ENCODE assay signal across 8 cellular contexts in the genomic region with DNA sequence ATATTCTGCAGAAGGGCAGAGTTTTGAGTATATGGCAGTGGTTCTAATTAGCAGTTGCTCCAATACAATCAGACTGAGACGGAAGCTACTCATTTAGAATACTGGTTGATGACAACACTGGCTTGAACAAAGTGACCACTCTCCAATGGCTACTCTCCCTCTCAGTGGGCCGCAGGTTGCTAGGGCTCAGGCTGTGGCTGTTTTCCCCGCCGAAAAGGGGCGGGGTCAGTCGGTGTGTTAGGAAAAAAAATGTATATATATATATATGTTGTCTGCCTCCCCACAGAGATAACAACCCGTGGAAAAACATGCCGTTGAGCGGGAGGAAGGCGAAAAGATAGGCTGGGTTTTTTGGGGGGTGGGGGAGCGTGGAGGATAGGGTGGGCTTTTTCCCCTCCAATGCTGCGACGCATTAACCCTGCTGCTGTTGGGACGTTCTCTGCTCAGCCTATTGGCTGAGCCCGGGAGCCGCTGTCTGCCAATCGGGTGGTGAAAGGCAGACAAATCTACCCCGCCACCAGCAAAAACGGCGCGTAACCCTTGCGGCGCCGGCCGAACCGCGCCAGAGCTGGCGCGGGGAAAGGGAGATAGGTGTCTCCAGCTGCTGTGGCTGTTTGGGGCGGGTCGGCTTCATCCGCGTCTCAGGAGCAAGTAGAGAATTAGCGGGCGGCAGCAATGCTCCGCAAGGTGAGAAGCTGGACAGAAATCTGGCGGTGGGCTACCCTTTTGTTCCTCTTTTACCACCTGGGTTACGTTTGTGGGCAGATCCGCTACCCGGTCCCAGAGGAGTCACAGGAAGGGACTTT. TPM values are rescaled to one million over a fixed set of nuclear protein-coding genes. Genes with fewer than 3 reads are reported as not detected.
DNase-seq lines count a peak whose midpoint lies in the region; ATAC-seq and TF ChIP-seq lines count a peak whose summit lies in the region.

TSS of gene PCDHGC4 (plus strand) at position 532 of the 806 bp plus-strand sequence. CDS start at position 676, 144 bp downstream.

- H3K27ac Mint-ChIP-seq in activated CD8-positive, alpha-beta T cell treated with anti-CD3 and anti-CD28 coated beads for 36 hours = no peak within 1 kb of the TSS
- H3K27ac Mint-ChIP-seq in activated CD8-positive, alpha-beta T cell treated with anti-CD3 and anti-CD28 coated beads, Interleukin-2, amount 10 ng/mL, durations not matched to agents 7 days and 5 days = no peak within 1 kb of the TSS
- H3K27ac Mint-ChIP-seq in activated naive CD8-positive, alpha-beta T cell treated with anti-CD3 and anti-CD28 coated beads for 36 hours = no peak within 1 kb of the TSS

- H3K4me3 ChIP-seq in iPS-11a (ENCODE audit: low read depth, low read length) (peak within 1 kb of the TSS; percentile 44), skeletal muscle satellite cell (ENCODE audit: low read length) (peak within 1 kb of the TSS; percentile 49)

- H3K36me3 ChIP-seq in skeletal muscle satellite cell (ENCODE audit: insufficient read depth, low read length) = peaks cover 17% of the 10 kb centered on the region

- POLR2A ChIA-PET in activated CD8-positive, alpha-beta T cell treated with anti-CD3 and anti-CD28 coated beads for 36 hours (lab: Charles Lee) = no interaction called here
- POLR2A ChIA-PET in activated CD8-positive, alpha-beta T cell treated with anti-CD3 and anti-CD28 coated beads, Interleukin-2, amount 10 ng/mL, durations not matched to agents 7 days and 5 days (lab: Charles Lee) = interaction anchor here (1.5 kb wide), 1 partner anchor 8 kb away, joined by 3 read pairs; no protein-coding TSS in a partner anchor

- DNase-seq in activated CD8-positive, alpha-beta T cell treated with anti-CD3 and anti-CD28 coated beads for 36 hours = no peak
- DNase-seq in activated CD8-positive, alpha-beta T cell treated with anti-CD3 and anti-CD28 coated beads, Interleukin-2, amount 10 ng/mL, durations not matched to agents 7 days and 5 days = no peak
- no peak for DNase-seq in activated naive CD8-positive, alpha-beta T cell treated with anti-CD3 and anti-CD28 coated beads for 36 hours
- no peak for DNase-seq in HK-2 (ENCODE audit: unreplicated experiment)
- no peak for DNase-seq in GM13976 (ENCODE audit: low spot score)

- ATAC-seq in activated CD8-positive, alpha-beta T cell treated with anti-CD3 and anti-CD28 coated beads for 36 hours = no peak
- ATAC-seq in activated CD8-positive, alpha-beta T cell treated with anti-CD3 and anti-CD28 coated beads, Interleukin-2, amount 10 ng/mL, durations not matched to agents 7 days and 5 days = no peak
- no peak for ATAC-seq in GM18858 (IDR thresholded peaks at IDR 0.05; ENCODE audit: unreplicated experiment)

- H3K4me2 ChIP-seq in skeletal muscle satellite cell (ENCODE audit: low read length) = peak within 1 kb of the TSS; percentile 75

- H3K27me3 ChIP-seq in skeletal muscle satellite cell (ENCODE audit: control insufficient read depth, insufficient read depth, low read length) = no peaks in the 10 kb centered on the region

- H3K4me3 Mint-ChIP-seq in activated CD8-positive, alpha-beta T cell treated with anti-CD3 and anti-CD28 coated beads for 36 hours = peak within 1 kb of the TSS; percentile 11
- H3K4me3 Mint-ChIP-seq in activated CD8-positive, alpha-beta T cell treated with anti-CD3 and anti-CD28 coated beads, Interleukin-2, amount 10 ng/mL, durations not matched to agents 7 days and 5 days = no peak within 1 kb of the TSS
- H3K4me3 Mint-ChIP-seq in activated naive CD8-positive, alpha-beta T cell treated with anti-CD3 and anti-CD28 coated beads for 36 hours = peak within 1 kb of the TSS; percentile 42

- H3K36me3 Mint-ChIP-seq in activated CD8-positive, alpha-beta T cell treated with anti-CD3 and anti-CD28 coated beads for 36 hours (ENCODE audit: low read depth) = no peaks in the 10 kb centered on the region
- H3K36me3 Mint-ChIP-seq in activated CD8-positive, alpha-beta T cell treated with anti-CD3 and anti-CD28 coated beads, Interleukin-2, amount 10 ng/mL, durations not matched to agents 7 days and 5 days (ENCODE audit: low read depth) = no peaks in the 10 kb centered on the region
- no peaks in the 10 kb centered on the region for H3K36me3 Mint-ChIP-seq in activated naive CD8-positive, alpha-beta T cell treated with anti-CD3 and anti-CD28 coated beads for 36 hours

- no peak within 1 kb of the TSS for H3K9ac ChIP-seq in skeletal muscle satellite cell (ENCODE audit: low read depth, low read length)

- peaks cover 9% of the 10 kb centered on the region for H3K4me1 Mint-ChIP-seq in activated CD8-positive, alpha-beta T cell treated with anti-CD3 and anti-CD28 coated beads for 36 hours (ENCODE audit: low read depth)
- H3K4me1 Mint-ChIP-seq in activated CD8-positive, alpha-beta T cell treated with anti-CD3 and anti-CD28 coated beads, Interleukin-2, amount 10 ng/mL, durations not matched to agents 7 days and 5 days (ENCODE audit: low read depth) = peaks cover 3% of the 10 kb centered on the region
- H3K4me1 Mint-ChIP-seq in activated naive CD8-positive, alpha-beta T cell treated with anti-CD3 and anti-CD28 coated beads for 36 hours = peaks cover 6% of the 10 kb centered on the region

- no peaks in the 10 kb centered on the region for H3K9me3 Mint-ChIP-seq in activated CD8-positive, alpha-beta T cell treated with anti-CD3 and anti-CD28 coated beads for 36 hours
- H3K9me3 Mint-ChIP-seq in activated CD8-positive, alpha-beta T cell treated with anti-CD3 and anti-CD28 coated beads, Interleukin-2, amount 10 ng/mL, durations not matched to agents 7 days and 5 days (ENCODE audit: insufficient read depth) = no peaks in the 10 kb centered on the region
- H3K9me3 Mint-ChIP-seq in activated naive CD8-positive, alpha-beta T cell treated with anti-CD3 and anti-CD28 coated beads for 36 hours = no peaks in the 10 kb centered on the region

- H3K4me1 ChIP-seq in skeletal muscle satellite cell (ENCODE audit: control insufficient read depth, insufficient read depth, low read length) = peaks cover 42% of the 10 kb centered on the region

- no peak for TF ChIP-seq CTCF in activated CD8-positive, alpha-beta T cell treated with anti-CD3 and anti-CD28 coated beads for 36 hours (IDR thresholded peaks at IDR 0.05)
- TF ChIP-seq CTCF in GM13976 (IDR thresholded peaks at IDR 0.05; ENCODE audit: borderline replicate concordance, control extremely low read depth, extremely low read depth, insufficient read depth, missing control alignments) = no peak

- H3K27me3 Mint-ChIP-seq in activated CD8-positive, alpha-beta T cell treated with anti-CD3 and anti-CD28 coated beads for 36 hours = peaks cover 75% of the 10 kb centered on the region
- peaks cover 74% of the 10 kb centered on the region for H3K27me3 Mint-ChIP-seq in activated CD8-positive, alpha-beta T cell treated with anti-CD3 and anti-CD28 coated beads, Interleukin-2, amount 10 ng/mL, durations not matched to agents 7 days and 5 days (ENCODE audit: low read depth)
- H3K27me3 Mint-ChIP-seq in activated naive CD8-positive, alpha-beta T cell treated with anti-CD3 and anti-CD28 coated beads for 36 hours = peaks cover 97% of the 10 kb centered on the region

- in situ Hi-C loops in GM13976 (cut with MboI; ENCODE audit: low sequenced_read_pairs, unreplicated experiment) = no loop called here

- H3K9me3 ChIP-seq in skeletal muscle satellite cell (replicated peaks; ENCODE audit: low read length) = no peaks in the 10 kb centered on the region

- intact Hi-C loops in activated CD8-positive, alpha-beta T cell treated with anti-CD3 and anti-CD28 coated beads for 36 hours (cut with micrococcal nuclease) = no loop called here

- CTCF ChIA-PET in activated CD8-positive, alpha-beta T cell treated with anti-CD3 and anti-CD28 coated beads for 36 hours (lab: Charles Lee) = interaction anchor here (0.6 to 3.2 kb wide), 8 partner anchors 9 to 92 kb away, joined by 3 to 11 read pairs (median 3); partner anchors contain the start of genes PCDHGA11, PCDHGA12, PCDHGA8 and PCDHGC3
- CTCF ChIA-PET in activated CD8-positive, alpha-beta T cell treated with anti-CD3 and anti-CD28 coated beads, Interleukin-2, amount 10 ng/mL, durations not matched to agents 7 days and 5 days (lab: Charles Lee) = interaction anchor here (0.8 to 1.3 kb wide), 5 partner anchors 23 to 165 kb away, joined by 3 to 4 read pairs (median 3); partner anchors contain the start of genes PCDHGA11 and TAF7

RNA-seq across cellular contexts. Expression of gene PCDHGC4, which starts in this region (rescaled TPM):
- total RNA-seq in activated CD8-positive, alpha-beta T cell treated with anti-CD3 and anti-CD28 coated beads for 36 hours = not detected
- not detected for total RNA-seq in activated CD8-positive, alpha-beta T cell treated with anti-CD3 and anti-CD28 coated beads, Interleukin-2, amount 10 ng/mL, durations not matched to agents 7 days and 5 days
- not detected for total RNA-seq in activated naive CD8-positive, alpha-beta T cell treated with anti-CD3 and anti-CD28 coated beads for 36 hours
- total RNA-seq in skeletal muscle satellite cell (2012; rRNA removed) = 1.1 and 1.3 TPM in 2 replicates
